Comparison of ENCODE assay signal across 8 cellular contexts in the genomic region with DNA sequence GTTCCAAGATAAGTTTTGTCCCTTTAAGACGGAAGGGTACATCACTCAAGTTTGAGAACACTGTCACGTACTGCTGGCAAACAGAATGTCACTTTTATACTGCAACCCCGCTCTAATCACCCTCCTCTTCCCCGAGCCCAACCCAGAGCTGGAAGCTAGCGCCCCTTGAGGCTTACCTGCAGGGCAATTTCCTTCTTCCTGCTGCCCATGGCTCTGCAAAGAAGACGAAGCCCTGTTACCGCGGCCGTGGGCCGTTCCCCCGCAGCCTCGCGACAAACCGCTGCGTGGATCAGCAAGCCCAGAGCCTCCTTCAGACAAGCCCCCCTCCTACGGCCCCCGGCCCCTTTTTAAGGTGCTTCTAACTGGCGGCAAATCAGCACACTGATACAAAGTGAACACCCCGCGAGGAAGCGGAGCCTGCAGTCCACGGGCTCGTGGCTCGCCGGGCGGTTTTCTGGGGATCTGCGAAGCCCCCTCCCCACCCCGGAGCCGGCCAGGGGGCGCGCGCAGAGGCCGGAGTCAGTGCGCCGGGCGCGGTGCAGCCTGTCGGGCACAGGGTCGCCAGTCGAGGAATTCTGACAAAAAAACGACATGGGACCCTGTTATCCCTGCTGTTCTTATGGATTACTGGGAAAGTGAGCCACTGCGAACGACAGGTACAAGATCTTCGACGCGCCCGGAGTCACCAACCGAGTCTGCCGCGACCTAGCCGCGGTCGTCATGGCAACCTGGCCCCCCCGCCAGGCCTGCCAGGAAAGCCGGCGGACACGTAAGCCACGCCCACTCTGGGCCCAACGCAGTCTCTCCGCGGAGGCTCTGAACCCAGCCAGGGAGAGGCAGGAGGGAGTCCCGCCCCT. TPM values are rescaled to one million over a fixed set of nuclear protein-coding genes. Genes with fewer than 3 reads are reported as not detected.
DNase-seq lines count a peak whose midpoint lies in the region; ATAC-seq and TF ChIP-seq lines count a peak whose summit lies in the region.

Gene NME9, minus strand, starts transcription at position 725 of the 857 bp plus-strand sequence. Its CDS starts 516 bp downstream, at position 209.

- peak within 1 kb of the TSS; percentile 54 for H3K4me3 ChIP-seq in fibroblast of mammary gland (ENCODE audit: control insufficient read depth, low read depth, low read length)

- peaks cover 18 to 22% (median 22%) of the 10 kb centered on the region in 3 donors for H3K27me3 Mint-ChIP-seq in naive B cell

- peak; percentile 99 for DNase-seq in DMS 273 (lab: John Stamatoyannopoulos, UW; ENCODE audit: unreplicated experiment)
- peak; percentile 81 to 82 for DNase-seq in Kasumi-1 (lab: John Stamatoyannopoulos, UW)
- DNase-seq in RPMI7951 (ENCODE audit: low read depth): peak; percentile 82
- DNase-seq in activated T-helper 1 cell treated with anti-CD3 and anti-CD28 coated beads, Interleukin-2, amount 50 U/mL, for 16 hours (ENCODE audit: low read depth in 1 of 2, low spot score in 1 of 2): peak; percentile 74 to 78
- DNase-seq in fibroblast of mammary gland (ENCODE audit: low read depth): peak; percentile 74
- peak; percentile 61 for DNase-seq in naive B cell
- DNase-seq in stimulated activated effector memory CD8-positive, alpha-beta T cell treated with anti-CD3 and anti-CD28 coated beads, Interleukin-12 subunit alpha, Interleukin-12 subunit beta, amount 100 ng/mL, for 72 hours (ENCODE audit: low spot score in 2 of 2): peak; percentile 81 to 93

- ATAC-seq in GM21737 (IDR thresholded peaks at IDR 0.05; ENCODE audit: unreplicated experiment) (peak; percentile 83), naive B cell (ENCODE audit: low read depth in 2 of 2) (peak; percentile 80 to 83)
- ATAC-seq in stimulated activated effector memory CD8-positive, alpha-beta T cell treated with anti-CD3 and anti-CD28 coated beads, Interleukin-12 subunit alpha, Interleukin-12 subunit beta, amount 100 ng/mL, for 72 hours: peak; percentile 92

- TF ChIP-seq CTCF in fibroblast of mammary gland (conservative IDR thresholded peaks at IDR 0.05; ENCODE audit: control insufficient read depth, insufficient read depth, low read depth, low read length): peak; percentile 63

- H3K4me3 Mint-ChIP-seq in naive B cell: peak within 1 kb of the TSS; percentile 86 to 97 (median 92)
- H3K4me3 Mint-ChIP-seq in stimulated activated effector memory CD8-positive, alpha-beta T cell treated with anti-CD3 and anti-CD28 coated beads, Interleukin-12 subunit alpha, Interleukin-12 subunit beta, amount 100 ng/mL, for 72 hours: peak within 1 kb of the TSS; percentile 81

- peak within 1 kb of the TSS in 5 of 6 donors; percentile 22 to 92 (median 47) for H3K27ac Mint-ChIP-seq in naive B cell
- H3K27ac Mint-ChIP-seq in stimulated activated effector memory CD8-positive, alpha-beta T cell treated with anti-CD3 and anti-CD28 coated beads, Interleukin-12 subunit alpha, Interleukin-12 subunit beta, amount 100 ng/mL, for 72 hours: peak within 1 kb of the TSS; percentile 80

- no peaks in the 10 kb centered on the region for H3K9me3 Mint-ChIP-seq in naive B cell
- H3K9me3 Mint-ChIP-seq in stimulated activated effector memory CD8-positive, alpha-beta T cell treated with anti-CD3 and anti-CD28 coated beads, Interleukin-12 subunit alpha, Interleukin-12 subunit beta, amount 100 ng/mL, for 72 hours: no peaks in the 10 kb centered on the region

- no peaks in the 10 kb centered on the region for H3K36me3 Mint-ChIP-seq in naive B cell
- no peaks in the 10 kb centered on the region for H3K36me3 Mint-ChIP-seq in stimulated activated effector memory CD8-positive, alpha-beta T cell treated with anti-CD3 and anti-CD28 coated beads, Interleukin-12 subunit alpha, Interleukin-12 subunit beta, amount 100 ng/mL, for 72 hours

- peaks cover 12 to 14% (median 12%) of the 10 kb centered on the region in 3 donors for H3K4me1 Mint-ChIP-seq in naive B cell
- H3K4me1 Mint-ChIP-seq in stimulated activated effector memory CD8-positive, alpha-beta T cell treated with anti-CD3 and anti-CD28 coated beads, Interleukin-12 subunit alpha, Interleukin-12 subunit beta, amount 100 ng/mL, for 72 hours: peaks cover 37% of the 10 kb centered on the region

RNA-seq across cellular contexts. Expression of gene NME9, which starts in this region (rescaled TPM):
- total RNA-seq in RPMI7951 (2014; rRNA removed; shearing (Covaris generic)): not detected in 2 replicates
- polyA plus RNA-seq in naive B cell (ENCODE audit: low read depth in 6 of 6): 1 to 10 TPM in 2 of 6 donors, under 1 TPM in 3, not detected in 1; 0.34 to 1.2 (median 0.87) TPM

Comparison
In these comparisons a context has a peak if more than half of its experiments do, and no peak if none do; other contexts are left out.
1. Peak in every context shown above with its lines: DNase-seq, ATAC-seq and H3K4me3 ChIP-seq.
2. Peak in DNase-seq in RPMI7951; RNA of the gene not detected or under 1 TPM.